19 cellular contexts compared by ENCODE assay signal in genomic region chr13:97240789-97241734, GRCh38. TPM values are rescaled to one million over a fixed set of nuclear protein-coding genes. Genes with fewer than 3 reads are reported as not detected.
A peak's percentile ranks its signal among the peaks of the same experiment; 100 is the strongest.
DNase-seq lines count a peak whose midpoint lies in the region; ATAC-seq, FAIRE-seq and TF ChIP-seq lines count a peak whose summit lies in the region.
"Had no signal": no experiment of that assay in that cellular context is flagged by ENCODE, and none has a peak within 500 bp of the region (broad histone marks: within the 10 kb centered on the region; RNA-seq: fewer than 3 reads in every experiment).

No MANE protein-coding gene starts in this region.

- H3K4me1 ChIP-seq in heart right ventricle (peaks cover 26 to 100% (median 100%) of the 10 kb centered on the region in 9 donors), mesodermal cell (ENCODE audit: control insufficient read depth, insufficient read depth, low read length, poor library complexity, severe bottlenecking) (peaks cover 25% of the 10 kb centered on the region), thyroid gland (peaks cover 41 to 70% of the 10 kb centered on the region in 2 donors)

- ATAC-seq in heart right ventricle = peak; percentile 40 to 71 (median 56)
- no peak for ATAC-seq in HG03378 (IDR thresholded peaks at IDR 0.05; ENCODE audit: unreplicated experiment)

- H3K36me3 Mint-ChIP-seq in immature natural killer cell = peaks cover 0 to 6% (median 2%) of the 10 kb centered on the region in 3 donors

- DNase-seq in bronchial epithelial cell (ENCODE audit: low read depth) (no peak), heart right ventricle (no peak), thyroid gland (peak in 1 of 2 donors; percentile 20), AG08396 (ENCODE audit: low spot score) (no peak), immature natural killer cell (no peak), erythroblast (lab: John Stamatoyannopoulos, UW) (no peak)
- DNase-seq: activated naive CD4-positive, alpha-beta T cell treated with anti-CD3 and anti-CD28 coated beads for 36 hours; BE2C; DMS153; naive thymus-derived CD4-positive, alpha-beta T cell; NCI-H2107; NCI-H748 treated with DMSO at 0.1 percent for 48 hours; RPMI8226; stimulated activated CD4-positive, alpha-beta T cell treated with anti-CD3 and anti-CD28 coated beads, Interleukin-4, amount 100 ng/mL, for 24 hours had no signal

- no peaks in the 10 kb centered on the region for H3K9me3 Mint-ChIP-seq in immature natural killer cell
- H3K9me3 Mint-ChIP-seq: activated naive CD4-positive, alpha-beta T cell treated with anti-CD3 and anti-CD28 coated beads for 36 hours; IgD-negative memory B cell; naive thymus-derived CD4-positive, alpha-beta T cell had no signal

- H3K9me3 ChIP-seq in heart right ventricle (no peaks in the 10 kb centered on the region), mesodermal cell (ENCODE audit: control insufficient read depth, low read length) (no peaks in the 10 kb centered on the region), thyroid gland (no peaks in the 10 kb centered on the region)
- H3K9me3 ChIP-seq: BE2C, HAP-1 had no signal

- no peak overlapping the region for H3K4me3 Mint-ChIP-seq in immature natural killer cell
- H3K4me3 Mint-ChIP-seq: activated naive CD4-positive, alpha-beta T cell treated with anti-CD3 and anti-CD28 coated beads for 36 hours; IgD-negative memory B cell had no signal

- WGBS in heart right ventricle, 2 donors = 37 to 38% methylated on average over 8 of the region's 8 CpGs
- WGBS in mesodermal cell (ENCODE audit: insufficient coverage in 2 of 2), 2 experiments = 73 to 87% methylated on average over 5 to 7 of the region's 8 CpGs
- WGBS in thyroid gland, 2 donors = 51 to 57% methylated on average over 8 of the region's 8 CpGs

- H3K27ac ChIP-seq in heart right ventricle = peak overlapping the region; percentile 4 to 88 (median 68)
- peak overlapping the region; percentile 55 for H3K27ac ChIP-seq in mesodermal cell (ENCODE audit: low read depth, low read length, severe bottlenecking)
- peak overlapping the region in 2 of 3 donors; percentile 7 to 35 for H3K27ac ChIP-seq in thyroid gland

- no peak overlapping the region for H3K27ac Mint-ChIP-seq in immature natural killer cell
- H3K27ac Mint-ChIP-seq: activated naive CD4-positive, alpha-beta T cell treated with anti-CD3 and anti-CD28 coated beads for 36 hours; naive thymus-derived CD4-positive, alpha-beta T cell had no signal

- peaks cover 62 to 80% of the 10 kb centered on the region in 2 donors for H3K4me1 Mint-ChIP-seq in immature natural killer cell

- intact Hi-C loops in heart right ventricle (cut with DNase I) (loop anchor here in 2 of 10 donors (2.0 to 5.0 kb wide), 2 partner anchors 14 to 76 kb away; no protein-coding TSS in a partner anchor), thyroid gland (cut with DNase I) (no loop called here)

- TF ChIP-seq CTCF in bronchial epithelial cell (IDR thresholded peaks at IDR 0.05; ENCODE audit: insufficient read depth, low read length, severe bottlenecking) = no peak
- no peak for TF ChIP-seq CTCF in heart right ventricle (IDR thresholded peaks at IDR 0.05)
- no peak for TF ChIP-seq CTCF in thyroid gland (IDR thresholded peaks at IDR 0.05)

- peak; percentile 52 for FAIRE-seq in bronchial epithelial cell (lab: Jason Lieb, UNC)
- FAIRE-seq: endometrium had no signal

- no peaks in the 10 kb centered on the region for H3K27me3 Mint-ChIP-seq in immature natural killer cell (ENCODE audit: low read depth in 3 of 3)
- H3K27me3 Mint-ChIP-seq: IgD-negative memory B cell; naive thymus-derived CD4-positive, alpha-beta T cell had no signal

- H3K36me3 ChIP-seq in bronchial epithelial cell (ENCODE audit: control insufficient read depth, insufficient read depth, low read length) (peaks cover 2% of the 10 kb centered on the region), heart right ventricle (no peaks in the 10 kb centered on the region), mesodermal cell (ENCODE audit: control insufficient read depth, insufficient read depth, low read length) (peaks cover 33% of the 10 kb centered on the region), thyroid gland (no peaks in the 10 kb centered on the region)
- H3K36me3 ChIP-seq: BE2C, HAP-1 had no signal

- TF ChIP-seq POLR2A in thyroid gland (IDR thresholded peaks at IDR 0.05) (no peak), erythroblast (IDR thresholded peaks at IDR 0.05; ENCODE audit: low read length) (no peak)

- H3K27me3 ChIP-seq in bronchial epithelial cell (ENCODE audit: control insufficient read depth, insufficient read depth, low read length) (no peaks in the 10 kb centered on the region), heart right ventricle (no peaks in the 10 kb centered on the region), thyroid gland (no peaks in the 10 kb centered on the region)
- H3K27me3 ChIP-seq: BE2C had no signal

- H3K4me3 ChIP-seq in bronchial epithelial cell (ENCODE audit: low read depth, low read length) = no peak overlapping the region
- no peak overlapping the region for H3K4me3 ChIP-seq in heart right ventricle
- no peak overlapping the region for H3K4me3 ChIP-seq in mesodermal cell (ENCODE audit: extremely low read depth, insufficient read depth, low read length, poor library complexity, severe bottlenecking)
- no peak overlapping the region for H3K4me3 ChIP-seq in thyroid gland (replicated peaks in 1 of 3)
- H3K4me3 ChIP-seq: HAP-1 had no signal

RNA-seq across cellular contexts. Expression of gene MBNL2, which starts 18.9 kb away (rescaled TPM):
- total RNA-seq in bronchial epithelial cell (12.4 and 12.7 TPM in 2 replicates), heart right ventricle (10 to 100 TPM; 59.7 to 95.0 (median 85.2) TPM), thyroid gland (10 to 100 TPM; 93.4 to 99.9 (median 98.3) TPM)
- polyA plus RNA-seq in heart right ventricle (10 to 100 TPM; 17.2 to 18.7 TPM), immature natural killer cell (10 to 100 TPM; 11.7 to 19.4 (median 18.6) TPM)
- polyA plus RNA-seq in mesodermal cell (2013, experiment 1 of 2) = 70.4 TPM
- 64.7 TPM for polyA plus RNA-seq in mesodermal cell (2013, experiment 2 of 2)
